ENCODE assay signal across 19 cellular contexts in genomic region chr17:62658136-62658535, GRCh38.
"Had no signal": no experiment of that assay in that cellular context is flagged by ENCODE, and none has a peak within 500 bp of the region (broad histone marks: within the 10 kb centered on the region; RNA-seq: fewer than 3 reads in every experiment).

No MANE protein-coding gene starts in this region.

- H3K27ac ChIP-seq: cardiac muscle cell, epithelial cell of prostate, skin epidermis, tibial nerve had no signal

- H3K27me3 Mint-ChIP-seq: activated naive CD8-positive, alpha-beta T cell had no signal

- H3K4me3 Mint-ChIP-seq: activated CD4-positive, alpha-beta T cell treated with anti-CD3 and anti-CD28 coated beads, Interleukin-2, amount 10 ng/mL, durations not matched to agents 7 days and 5 days; activated CD8-positive, alpha-beta T cell treated with anti-CD3 and anti-CD28 coated beads, Interleukin-2, amount 10 ng/mL, durations not matched to agents 7 days and 5 days; activated naive CD8-positive, alpha-beta T cell; activated T-cell treated with anti-CD3 and anti-CD28 coated beads, Interleukin-2, amount 50 U/mL, for 24 hours; effector memory CD8-positive, alpha-beta T cell had no signal

- H3K27ac Mint-ChIP-seq: activated CD4-positive, alpha-beta T cell treated with anti-CD3 and anti-CD28 coated beads, Interleukin-2, amount 10 ng/mL, durations not matched to agents 7 days and 5 days; activated CD8-positive, alpha-beta T cell treated with anti-CD3 and anti-CD28 coated beads, Interleukin-2, amount 10 ng/mL, durations not matched to agents 7 days and 5 days; activated naive CD8-positive, alpha-beta T cell; activated T-cell treated with anti-CD3 and anti-CD28 coated beads, Interleukin-2, amount 50 U/mL, for 24 hours; effector memory CD8-positive, alpha-beta T cell had no signal

- H3K27me3 ChIP-seq: cardiac muscle cell, tibial nerve had no signal

- ATAC-seq: activated CD4-positive, CD25-positive, alpha-beta regulatory T cell treated with anti-CD3 and anti-CD28 coated beads, Interleukin-2, amount 50 U/mL, for 24 hours; activated CD8-positive, alpha-beta T cell treated with anti-CD3 and anti-CD28 coated beads, Interleukin-2, amount 10 ng/mL, durations not matched to agents 7 days and 5 days; effector memory CD8-positive, alpha-beta T cell; left colon; stimulated activated naive CD8-positive, alpha-beta T cell treated with anti-CD3 and anti-CD28 coated beads, Interleukin-15, Interleukin-2, amounts not matched to agents 100 U/mL and 50 U/mL, for 24 hours had no signal

- H3K4me3 ChIP-seq: cardiac muscle cell, lung, skin epidermis, tibial nerve had no signal

- DNase-seq: activated CD4-positive, alpha-beta T cell treated with anti-CD3 and anti-CD28 coated beads, Interleukin-2, amount 10 ng/mL, durations not matched to agents 7 days and 5 days; activated CD8-positive, alpha-beta T cell treated with anti-CD3 and anti-CD28 coated beads, Interleukin-2, amount 10 ng/mL, durations not matched to agents 7 days and 5 days; activated gamma-delta T cell; activated T-cell treated with anti-CD3 and anti-CD28 coated beads, Interleukin-2, amount 50 U/mL, for 24 hours; dermis blood vessel endothelial cell; effector memory CD8-positive, alpha-beta T cell; foreskin fibroblast; hippocampal formation; islet precursor cell; left colon; midbrain; stimulated activated naive CD8-positive, alpha-beta T cell treated with anti-CD3 and anti-CD28 coated beads, Interleukin-15, Interleukin-2, amounts not matched to agents 100 U/mL and 50 U/mL, for 24 hours had no signal

- H3K36me3 ChIP-seq: cardiac muscle cell, tibial nerve had no signal
